ENCODE assay signal across 8 cellular contexts in the genomic region with DNA sequence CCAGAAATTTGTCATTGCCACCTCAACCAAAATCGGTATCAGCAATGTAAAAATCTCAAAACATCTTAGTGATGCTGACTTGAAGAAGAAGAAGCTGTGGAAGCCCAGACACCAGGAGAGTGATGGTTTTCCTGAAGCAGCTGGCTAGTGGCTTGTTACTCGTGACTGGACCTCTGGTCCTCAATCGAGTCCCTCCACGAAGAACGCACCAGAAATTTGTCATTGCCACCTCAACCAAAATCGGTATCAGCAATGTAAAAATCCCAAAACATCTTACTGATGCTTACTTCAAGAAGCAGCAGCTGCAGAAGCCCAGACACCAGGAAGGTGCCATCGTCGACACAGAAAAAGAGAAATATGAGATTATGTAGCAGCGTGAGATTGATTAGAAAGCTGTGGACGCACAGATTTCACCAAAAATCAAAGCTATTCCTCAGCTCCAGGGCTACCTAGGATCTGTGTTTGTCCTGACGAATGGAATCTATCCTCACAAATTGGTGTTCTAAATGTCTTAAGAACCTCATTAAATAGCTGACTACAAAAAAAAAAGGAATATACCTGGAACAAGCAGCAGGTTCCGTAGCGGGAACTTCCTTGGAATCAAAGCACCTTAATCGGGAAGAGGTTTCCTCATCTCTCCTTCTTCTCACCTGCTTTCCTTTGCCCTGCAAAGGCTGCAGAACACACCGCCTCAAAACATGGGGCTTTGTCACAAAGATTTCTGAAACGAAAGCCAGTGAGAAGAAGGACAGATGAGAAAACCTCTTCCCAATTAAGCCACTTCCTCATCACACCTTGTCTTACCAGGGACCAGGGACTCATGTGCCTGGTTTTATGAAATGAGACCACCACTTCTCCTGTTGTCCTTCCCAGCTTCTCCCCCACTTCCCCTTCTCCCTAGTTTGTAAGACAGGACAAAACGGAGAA. TPM values are rescaled to one million over a fixed set of nuclear protein-coding genes. Genes with fewer than 3 reads are reported as not detected.
DNase-seq lines count a peak whose midpoint lies in the region; ATAC-seq and TF ChIP-seq lines count a peak whose summit lies in the region.
"Not testable (repeated sequence)": the region's sequence is repeated elsewhere in the genome, so short reads cannot be mapped to it uniquely, and the experiment has no call there.
"Had no signal": no experiment of that assay in that cellular context is flagged by ENCODE, and none has a peak within 500 bp of the region (broad histone marks: within the 10 kb centered on the region; RNA-seq: fewer than 3 reads in every experiment).

No MANE protein-coding gene starts in this region.

- DNase-seq in activated CD4-positive, alpha-beta T cell treated with anti-CD3 and anti-CD28 coated beads, Interleukin-2, amount 10 ng/mL, durations not matched to agents 24 days and 14 days: peak; percentile 63
- DNase-seq in activated CD8-positive, alpha-beta memory T cell treated with anti-CD3 and anti-CD28 coated beads, Interleukin-2, amount 10 ng/mL, durations not matched to agents 7 days and 5 days: peak; percentile 40
- DNase-seq in activated naive CD4-positive, alpha-beta T cell treated with anti-CD3 and anti-CD28 coated beads, Interleukin-2, amount 10 ng/mL, durations not matched to agents 7 days and 5 days: peak; percentile 35
- DNase-seq in esophagus muscularis mucosa (ENCODE audit: extremely low spot score) (peak; percentile 42), posterior vena cava (ENCODE audit: low spot score) (peak; percentile 18)
- DNase-seq in stimulated activated CD8-positive, alpha-beta memory T cell treated with anti-CD3 and anti-CD28 coated beads, Interleukin-4, amount 100 ng/mL, for 48 hours: peak; percentile 22

- H3K4me3 ChIP-seq in esophagus muscularis mucosa: not testable (repeated sequence)

- H3K27ac Mint-ChIP-seq in activated CD4-positive, alpha-beta T cell treated with anti-CD3 and anti-CD28 coated beads, Interleukin-2, amount 10 ng/mL, durations not matched to agents 24 days and 14 days; activated CD8-positive, alpha-beta memory T cell treated with anti-CD3 and anti-CD28 coated beads, Interleukin-2, amount 10 ng/mL, durations not matched to agents 7 days and 5 days; activated naive CD4-positive, alpha-beta T cell treated with anti-CD3 and anti-CD28 coated beads, Interleukin-2, amount 10 ng/mL, durations not matched to agents 7 days and 5 days: not testable (repeated sequence)

- H3K36me3 Mint-ChIP-seq in activated CD4-positive, alpha-beta T cell treated with anti-CD3 and anti-CD28 coated beads, Interleukin-2, amount 10 ng/mL, durations not matched to agents 24 days and 14 days (ENCODE audit: low read depth); activated CD8-positive, alpha-beta memory T cell treated with anti-CD3 and anti-CD28 coated beads, Interleukin-2, amount 10 ng/mL, durations not matched to agents 7 days and 5 days; activated naive CD4-positive, alpha-beta T cell treated with anti-CD3 and anti-CD28 coated beads, Interleukin-2, amount 10 ng/mL, durations not matched to agents 7 days and 5 days: not testable (repeated sequence)

- not testable (repeated sequence) for H3K4me1 ChIP-seq in esophagus muscularis mucosa

- not testable (repeated sequence) for H3K4me1 Mint-ChIP-seq in activated CD4-positive, alpha-beta T cell treated with anti-CD3 and anti-CD28 coated beads, Interleukin-2, amount 10 ng/mL, durations not matched to agents 24 days and 14 days; activated CD8-positive, alpha-beta memory T cell treated with anti-CD3 and anti-CD28 coated beads, Interleukin-2, amount 10 ng/mL, durations not matched to agents 7 days and 5 days; activated naive CD4-positive, alpha-beta T cell treated with anti-CD3 and anti-CD28 coated beads, Interleukin-2, amount 10 ng/mL, durations not matched to agents 7 days and 5 days

- not testable (repeated sequence) for H3K9me3 ChIP-seq in esophagus muscularis mucosa

- TF ChIP-seq CTCF in esophagus muscularis mucosa (IDR thresholded peaks at IDR 0.05): not testable (repeated sequence)

- WGBS in esophagus muscularis mucosa: 91% methylated on average over 15 of the region's 17 CpGs

- H3K36me3 ChIP-seq in esophagus muscularis mucosa: not testable (repeated sequence)

- TF ChIP-seq EP300 in esophagus muscularis mucosa (IDR thresholded peaks at IDR 0.05): not testable (repeated sequence)

- peaks cover 0 to 19% (median 4%) of the 10 kb centered on the region in 4 donors for H3K27me3 ChIP-seq in esophagus muscularis mucosa

- H3K27me3 Mint-ChIP-seq in activated CD4-positive, alpha-beta T cell treated with anti-CD3 and anti-CD28 coated beads, Interleukin-2, amount 10 ng/mL, durations not matched to agents 24 days and 14 days; activated CD8-positive, alpha-beta memory T cell treated with anti-CD3 and anti-CD28 coated beads, Interleukin-2, amount 10 ng/mL, durations not matched to agents 7 days and 5 days; activated naive CD4-positive, alpha-beta T cell treated with anti-CD3 and anti-CD28 coated beads, Interleukin-2, amount 10 ng/mL, durations not matched to agents 7 days and 5 days: not testable (repeated sequence)

- ATAC-seq in activated CD8-positive, alpha-beta memory T cell treated with anti-CD3 and anti-CD28 coated beads, Interleukin-2, amount 10 ng/mL, durations not matched to agents 7 days and 5 days: not testable (repeated sequence)

- CTCF ChIA-PET in activated CD8-positive, alpha-beta memory T cell treated with anti-CD3 and anti-CD28 coated beads, Interleukin-2, amount 10 ng/mL, durations not matched to agents 7 days and 5 days (lab: Charles Lee); activated naive CD4-positive, alpha-beta T cell treated with anti-CD3 and anti-CD28 coated beads, Interleukin-2, amount 10 ng/mL, durations not matched to agents 7 days and 5 days (lab: Charles Lee): not testable (repeated sequence)

- not testable (repeated sequence) for H3K27ac ChIP-seq in esophagus muscularis mucosa (replicated peaks in 1 of 4)

- intact Hi-C loops in activated CD4-positive, alpha-beta T cell treated with anti-CD3 and anti-CD28 coated beads, Interleukin-2, amount 10 ng/mL, durations not matched to agents 24 days and 14 days (cut with micrococcal nuclease): loop anchor here (5.0 kb wide), 1 partner anchor 103 kb away; no protein-coding TSS in a partner anchor
- intact Hi-C loops in esophagus muscularis mucosa (cut with DNase I); posterior vena cava (cut with DNase I): not testable (repeated sequence)

- TF ChIP-seq POLR2A in esophagus muscularis mucosa (IDR thresholded peaks at IDR 0.05; ENCODE audit: low read depth): not testable (repeated sequence)

- H3K4me3 Mint-ChIP-seq in activated CD4-positive, alpha-beta T cell treated with anti-CD3 and anti-CD28 coated beads, Interleukin-2, amount 10 ng/mL, durations not matched to agents 24 days and 14 days; activated CD8-positive, alpha-beta memory T cell treated with anti-CD3 and anti-CD28 coated beads, Interleukin-2, amount 10 ng/mL, durations not matched to agents 7 days and 5 days; activated naive CD4-positive, alpha-beta T cell treated with anti-CD3 and anti-CD28 coated beads, Interleukin-2, amount 10 ng/mL, durations not matched to agents 7 days and 5 days: not testable (repeated sequence)

- not testable (repeated sequence) for H3K9me3 Mint-ChIP-seq in activated CD4-positive, alpha-beta T cell treated with anti-CD3 and anti-CD28 coated beads, Interleukin-2, amount 10 ng/mL, durations not matched to agents 24 days and 14 days; activated CD8-positive, alpha-beta memory T cell treated with anti-CD3 and anti-CD28 coated beads, Interleukin-2, amount 10 ng/mL, durations not matched to agents 7 days and 5 days (ENCODE audit: low read depth); activated naive CD4-positive, alpha-beta T cell treated with anti-CD3 and anti-CD28 coated beads, Interleukin-2, amount 10 ng/mL, durations not matched to agents 7 days and 5 days

RNA-seq across cellular contexts. Expression of a gene that starts 37.6 kb away (rescaled TPM):
- total RNA-seq in activated CD4-positive, alpha-beta T cell treated with anti-CD3 and anti-CD28 coated beads, Interleukin-2, amount 10 ng/mL, durations not matched to agents 24 days and 14 days: 0.95 and 1.5 TPM in 2 replicates
- total RNA-seq in activated CD8-positive, alpha-beta memory T cell treated with anti-CD3 and anti-CD28 coated beads, Interleukin-2, amount 10 ng/mL, durations not matched to agents 7 days and 5 days: 1 to 10 TPM in 1 of 2 experiments, under 1 TPM in 1; 0.96 to 1.3 TPM
- 1 to 10 TPM in 2 of 4 donors, under 1 TPM in 1, not detected in 1; 0.63 to 2.1 (median 1.3) TPM for total RNA-seq in esophagus muscularis mucosa
- total RNA-seq in posterior vena cava: 1 to 10 TPM in 1 of 2 donors, under 1 TPM in 1; 0.33 to 1.1 TPM
- total RNA-seq: G401, H7 had no signal
